26 cellular contexts compared by ENCODE assay signal in genomic region chr5:24509943-24510342, GRCh38.
A peak's percentile ranks its signal among the peaks of the same experiment; 100 is the strongest.
DNase-seq lines count a peak whose midpoint lies in the region; ATAC-seq, FAIRE-seq and TF ChIP-seq lines count a peak whose summit lies in the region.
"Had no signal": no experiment of that assay in that cellular context is flagged by ENCODE, and none has a peak within 500 bp of the region (broad histone marks: within the 10 kb centered on the region; RNA-seq: fewer than 3 reads in every experiment).

No MANE protein-coding gene starts in this region.

- TF ChIP-seq POLR2A in A549 (IDR thresholded peaks at IDR 0.05; ENCODE audit: low read length) = no peak
- TF ChIP-seq POLR2A in right lobe of liver (IDR thresholded peaks at IDR 0.05) = no peak

- H3K4me3 ChIP-seq in A549 (no peak overlapping the region), endocrine pancreas (ENCODE audit: control insufficient read depth, insufficient read depth, low read length) (peak overlapping the region; percentile 45), right lobe of liver (no peak overlapping the region), A673 (ENCODE audit: low read depth, low read length, poor library complexity, severe bottlenecking) (no peak overlapping the region)
- H3K4me3 ChIP-seq: BLaER1 treated with 17β-estradiol and CSF1 and Interleukin-3, amounts not matched to agents 10 nM and 100 nM; GM12878 had no signal

- no peak overlapping the region for H3K4me3 Mint-ChIP-seq in activated T-cell treated with anti-CD3 and anti-CD28 coated beads, Interleukin-2, amount 50 U/mL, for 4 hours
- H3K4me3 Mint-ChIP-seq: B cell; CD4-positive, alpha-beta memory T cell; CD4-positive, CD25-positive, alpha-beta regulatory T cell; CD8-positive, alpha-beta memory T cell had no signal

- FAIRE-seq in A549 (lab: Jason Lieb, UNC) = no peak
- FAIRE-seq: GM12878, GM12892, GM18507, GM19239 had no signal

- no peak for ATAC-seq in A549
- ATAC-seq in right lobe of liver = no peak
- no peak for ATAC-seq in HG02763 (IDR thresholded peaks at IDR 0.05; ENCODE audit: unreplicated experiment)
- no peak for ATAC-seq in GM19023 (IDR thresholded peaks at IDR 0.05; ENCODE audit: unreplicated experiment)
- no peak for ATAC-seq in activated T-cell treated with anti-CD3 and anti-CD28 coated beads, Interleukin-2, amount 50 U/mL, for 4 hours
- ATAC-seq: GM12878 had no signal

- peaks cover 19% of the 10 kb centered on the region for H3K9me3 Mint-ChIP-seq in activated T-cell treated with anti-CD3 and anti-CD28 coated beads, Interleukin-2, amount 50 U/mL, for 4 hours

- DNase-seq in A549 (ENCODE audit: low read depth in 1 of 2, low spot score in 1 of 2) (no peak), DMS53 treated with DMSO at 0.1 percent for 48 hours (lab: John Stamatoyannopoulos, UW; ENCODE audit: unreplicated experiment) (peak; percentile 57), right lobe of liver (no peak), A673 (ENCODE audit: low spot score) (no peak)
- DNase-seq in activated T-cell treated with anti-CD3 and anti-CD28 coated beads, Interleukin-2, amount 50 U/mL, for 4 hours = no peak
- DNase-seq: AML-193; CD4-positive, alpha-beta memory T cell; CD4-positive, CD25-positive, alpha-beta regulatory T cell; CD8-positive, alpha-beta memory T cell; COR-L47; DMS 273 treated with DMSO at 0.1 percent for 48 hours; DMS153; DMS79; DND-41; EL; GDM1 had no signal

- BruUV-seq in A673 (replicated peaks; lab: Mats Ljungman, UMichigan) = no TSS peak

- no peak for TF ChIP-seq EP300 in A549 (IDR thresholded peaks at IDR 0.05)

- no peaks in the 10 kb centered on the region for H3K27me3 ChIP-seq in endocrine pancreas (ENCODE audit: control insufficient read depth, insufficient read depth, low read length)
- H3K27me3 ChIP-seq in right lobe of liver = no peaks in the 10 kb centered on the region
- H3K27me3 ChIP-seq in A673 (replicated peaks; ENCODE audit: insufficient read depth, low read depth, low read length, poor library complexity) = no peaks in the 10 kb centered on the region
- H3K27me3 ChIP-seq: BLaER1 treated with 17β-estradiol and CSF1 and Interleukin-3, amounts not matched to agents 10 nM and 100 nM had no signal

- no peaks in the 10 kb centered on the region for H3K9me3 ChIP-seq in A549
- H3K9me3 ChIP-seq in endocrine pancreas (ENCODE audit: control insufficient read depth, low read length) = no peaks in the 10 kb centered on the region
- no peaks in the 10 kb centered on the region for H3K9me3 ChIP-seq in right lobe of liver
- H3K9me3 ChIP-seq in A673 (ENCODE audit: low read depth, low read length, poor library complexity, severe bottlenecking) = no peaks in the 10 kb centered on the region
- H3K9me3 ChIP-seq: BLaER1 treated with 17β-estradiol and CSF1 and Interleukin-3, amounts not matched to agents 10 nM and 100 nM had no signal

- peaks cover 16% of the 10 kb centered on the region; the same call in 2 of the 3 replicates for H3K4me1 ChIP-seq in A549
- H3K4me1 ChIP-seq in endocrine pancreas (ENCODE audit: control insufficient read depth, insufficient read depth, low read length) = peaks cover 20% of the 10 kb centered on the region
- H3K4me1 ChIP-seq in right lobe of liver = peaks cover 0 to 12% (median 3%) of the 10 kb centered on the region in 4 donors
- H3K4me1 ChIP-seq in A673 (ENCODE audit: insufficient read depth, low read length, poor library complexity, severe bottlenecking) = no peaks in the 10 kb centered on the region

- no peak overlapping the region for H3K27ac ChIP-seq in A549
- peak overlapping the region; percentile 17 to 75 (median 66) for H3K27ac ChIP-seq in right lobe of liver
- H3K27ac ChIP-seq in A673 (ENCODE audit: low read depth, low read length, poor library complexity, severe bottlenecking) = no peak overlapping the region
- H3K27ac ChIP-seq: BLaER1 treated with 17β-estradiol and CSF1 and Interleukin-3, amounts not matched to agents 10 nM and 100 nM; C4-2B had no signal

- intact Hi-C loops in right lobe of liver (cut with DNase I) = no loop called here
- intact Hi-C loops in A673 (cut with micrococcal nuclease; ENCODE audit: unreplicated experiment) = no loop called here

- 47% methylated on average over 3 of the region's 3 CpGs for WGBS in A549 (ENCODE audit: missing lambda C conversion rate)
- 32% methylated on average over 3 of the region's 3 CpGs for WGBS in right lobe of liver (ENCODE audit: insufficient coverage, low coverage, low lambda C conversion rate, missing lambda C conversion rate)

- H3K36me3 Mint-ChIP-seq in activated T-cell treated with anti-CD3 and anti-CD28 coated beads, Interleukin-2, amount 50 U/mL, for 4 hours (ENCODE audit: insufficient read depth) = no peaks in the 10 kb centered on the region
- H3K36me3 Mint-ChIP-seq: CD4-positive, alpha-beta memory T cell; CD4-positive, CD25-positive, alpha-beta regulatory T cell; CD8-positive, alpha-beta memory T cell had no signal

- POLR2A ChIA-PET in A549 (lab: Yijun Ruan, JAX) = no interaction called here
- POLR2A ChIA-PET in A673 (lab: Charles Lee; ENCODE audit: low non-redundant PET) = no interaction called here

- H3K9ac ChIP-seq in endocrine pancreas (ENCODE audit: control insufficient read depth, insufficient read depth, low read length) = no peak overlapping the region
- H3K9ac ChIP-seq: BLaER1 treated with 17β-estradiol and CSF1 and Interleukin-3, amounts not matched to agents 10 nM and 100 nM had no signal

- H3K4me2 ChIP-seq in A549 = peak overlapping the region; percentile 60
- H3K4me2 ChIP-seq: BLaER1 treated with 17β-estradiol and CSF1 and Interleukin-3, amounts not matched to agents 10 nM and 100 nM had no signal

- no peak for TF ChIP-seq RAD21 in A549 (conservative IDR thresholded peaks at IDR 0.05 in 1 of 2, IDR thresholded peaks at IDR 0.05 in 1 of 2)

- H3K4me1 Mint-ChIP-seq in activated T-cell treated with anti-CD3 and anti-CD28 coated beads, Interleukin-2, amount 50 U/mL, for 4 hours (ENCODE audit: low read depth) = no peaks in the 10 kb centered on the region
- H3K4me1 Mint-ChIP-seq: B cell; CD4-positive, alpha-beta memory T cell; CD8-positive, alpha-beta memory T cell had no signal

- TF ChIP-seq CTCF in A549 (IDR thresholded peaks at IDR 0.05) (no peak), right lobe of liver (IDR thresholded peaks at IDR 0.05) (no peak), A673 (conservative IDR thresholded peaks at IDR 0.05; ENCODE audit: low read depth, low read length) (no peak)

- H3K27me3 Mint-ChIP-seq in activated T-cell treated with anti-CD3 and anti-CD28 coated beads, Interleukin-2, amount 50 U/mL, for 4 hours (ENCODE audit: low read depth) = no peaks in the 10 kb centered on the region
- H3K27me3 Mint-ChIP-seq: B cell; CD4-positive, alpha-beta memory T cell; CD4-positive, CD25-positive, alpha-beta regulatory T cell had no signal

- H3K36me3 ChIP-seq in endocrine pancreas (ENCODE audit: control insufficient read depth, insufficient read depth, low read length) (no peaks in the 10 kb centered on the region), right lobe of liver (no peaks in the 10 kb centered on the region), A673 (ENCODE audit: insufficient read depth, low read length, poor library complexity, severe bottlenecking) (no peaks in the 10 kb centered on the region)
- H3K36me3 ChIP-seq: BLaER1 treated with 17β-estradiol and CSF1 and Interleukin-3, amounts not matched to agents 10 nM and 100 nM had no signal

- CTCF ChIA-PET in A549 (lab: Yijun Ruan, JAX) = no interaction called here
- CTCF ChIA-PET in A673 (lab: Charles Lee) = no interaction called here

TF ChIP-seq in A549, 52 proteins besides CTCF, POLR2A, EP300 and RAD21:
- TF ChIP-seq JUN (IDR thresholded peaks at IDR 0.05) (no peak), CBX2 (IDR thresholded peaks at IDR 0.05; ENCODE audit: borderline replicate concordance, low read depth) (no peak), ZSCAN20 (CRISPR knock-in tag; IDR thresholded peaks at IDR 0.05) (no peak), FOXS1 (CRISPR knock-in tag; IDR thresholded peaks at IDR 0.05) (no peak), USF2 (IDR thresholded peaks at IDR 0.05) (no peak), HEYL (CRISPR knock-in tag; IDR thresholded peaks at IDR 0.05) (no peak), ZFP36 (IDR thresholded peaks at IDR 0.05; ENCODE audit: borderline replicate concordance, partially characterized antibody) (no peak), RFX5 (IDR thresholded peaks at IDR 0.05) (no peak), HOXB5 (CRISPR knock-in tag; IDR thresholded peaks at IDR 0.05) (no peak), TFCP2L1 (CRISPR knock-in tag; IDR thresholded peaks at IDR 0.05) (no peak), NFE2L2 (conservative IDR thresholded peaks at IDR 0.05; ENCODE audit: low read length) (no peak), ELK1 (IDR thresholded peaks at IDR 0.05; ENCODE audit: low read depth, low read length) (no peak), HDAC2 (IDR thresholded peaks at IDR 0.05) (no peak), HOXA7 (CRISPR knock-in tag; IDR thresholded peaks at IDR 0.05) (no peak), PHF8 (IDR thresholded peaks at IDR 0.05; ENCODE audit: borderline replicate concordance, low read depth) (no peak)

Comparison
In these comparisons a context has a peak if more than half of its experiments do, and no peak if none do; other contexts are left out.
1. H3K27ac ChIP-seq: peak in right lobe of liver (3 of 3); none in A549 (0 of 2) and A673 (single experiment).